ENCODE assay signal across 8 cellular contexts in the genomic region with DNA sequence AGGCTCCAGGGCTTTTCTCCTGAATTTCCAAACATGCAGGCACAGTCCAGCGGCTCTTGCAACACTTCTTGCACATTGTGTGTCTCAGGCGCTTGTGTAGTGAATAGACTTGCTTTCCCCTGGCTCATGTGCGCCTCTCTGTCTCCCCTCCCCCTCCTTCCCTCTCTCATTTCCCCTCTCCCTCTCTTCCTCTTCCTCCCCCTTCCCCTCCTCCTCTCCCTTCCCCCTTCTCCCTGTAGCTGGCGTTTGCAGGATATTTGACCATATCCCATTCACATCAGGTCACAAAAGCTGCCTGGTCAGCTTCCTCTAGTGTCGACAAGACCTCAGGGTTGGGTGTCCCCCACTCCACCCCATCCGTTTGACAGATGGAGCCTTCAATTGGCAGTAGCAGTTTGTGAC. TPM values are rescaled to one million over a fixed set of nuclear protein-coding genes. Genes with fewer than 3 reads are reported as not detected.
DNase-seq lines count a peak whose midpoint lies in the region; ATAC-seq, FAIRE-seq and TF ChIP-seq lines count a peak whose summit lies in the region.

No MANE protein-coding gene starts in this region.

- H3K27ac ChIP-seq in A549, result peak overlapping the region; percentile 7 to 98; a peak in 4 of 6 replicates
- no peak overlapping the region for H3K27ac ChIP-seq in small intestine (ENCODE audit: low read depth in 1 of 2, low read length in 1 of 2)

- FAIRE-seq in A549 (lab: Jason Lieb, UNC) (no peak), GM18507 (lab: Jason Lieb, UNC) (peak; percentile 62), small intestine (lab: Jason Lieb, UNC) (no peak), HTR-8/SVneo (lab: Jason Lieb, UNC) (no peak)

- TF ChIP-seq CTCF in A549 (IDR thresholded peaks at IDR 0.05), result no peak
- TF ChIP-seq CTCF in GM10266 (IDR thresholded peaks at IDR 0.05; ENCODE audit: control insufficient read depth, insufficient read depth, low read depth, missing control alignments), result no peak

- no peak for ATAC-seq in A549
- ATAC-seq in left lobe of liver, result peak; percentile 57
- ATAC-seq in HG03196 (IDR thresholded peaks at IDR 0.05; ENCODE audit: unreplicated experiment), result no peak

- no peak for TF ChIP-seq EP300 in A549 (IDR thresholded peaks at IDR 0.05)

- WGBS in A549 (ENCODE audit: missing lambda C conversion rate), result 63% methylated on average over 5 of the region's 6 CpGs
- 12 to 55% (median 25%) methylated on average over 6 of the region's 6 CpGs for WGBS in small intestine, 3 donors

- H3K4me3 ChIP-seq in A549, result peak overlapping the region; percentile 76
- H3K4me3 ChIP-seq in adipocyte (ENCODE audit: low read length), result peak overlapping the region; percentile 68
- no peak overlapping the region for H3K4me3 ChIP-seq in small intestine (ENCODE audit: low read depth in 1 of 2, low read length in 2 of 2)

- H3K27me3 ChIP-seq in adipocyte (replicated peaks; ENCODE audit: control insufficient read depth, insufficient read depth, low read length) (no peaks in the 10 kb centered on the region), small intestine (ENCODE audit: control insufficient read depth in 2 of 2, insufficient read depth in 2 of 2, low read length in 2 of 2) (no peaks in the 10 kb centered on the region)

- no peaks in the 10 kb centered on the region for H3K9me3 ChIP-seq in A549
- no peaks in the 10 kb centered on the region for H3K9me3 ChIP-seq in adipocyte (ENCODE audit: control insufficient read depth, low read length)
- no peaks in the 10 kb centered on the region for H3K9me3 ChIP-seq in small intestine (ENCODE audit: control insufficient read depth, low read depth)

- POLR2A ChIA-PET in A549 (lab: Yijun Ruan, JAX), result interaction anchor here (0.5 kb wide), 1 partner anchor 69 kb away, joined by 4 read pairs; no protein-coding TSS in a partner anchor

- no peak for TF ChIP-seq POLR2A in A549 (IDR thresholded peaks at IDR 0.05; ENCODE audit: low read length)

- peak overlapping the region; percentile 8 for H3K9ac ChIP-seq in adipocyte (ENCODE audit: low read length)

- H3K4me1 ChIP-seq in A549, result peaks cover 35% of the 10 kb centered on the region
- peaks cover 14% of the 10 kb centered on the region for H3K4me1 ChIP-seq in adipocyte (ENCODE audit: control insufficient read depth, insufficient read depth, low read length)
- H3K4me1 ChIP-seq in small intestine (ENCODE audit: control insufficient read depth in 2 of 2, insufficient read depth in 1 of 2, low read depth in 1 of 2, low read length in 1 of 2), result no peaks in the 10 kb centered on the region

- peak overlapping the region; percentile 83 for H3K4me2 ChIP-seq in A549

- TF ChIP-seq RAD21 in A549 (conservative IDR thresholded peaks at IDR 0.05 in 1 of 2, IDR thresholded peaks at IDR 0.05 in 1 of 2), result no peak

- CTCF ChIA-PET in A549 (lab: Yijun Ruan, JAX), result interaction anchor here (0.7 to 0.9 kb wide), 3 partner anchors 8 to 221 kb away, joined by 3 read pairs; no protein-coding TSS in a partner anchor

- no peaks in the 10 kb centered on the region for H3K36me3 ChIP-seq in adipocyte (ENCODE audit: control insufficient read depth, insufficient read depth, low read length, severe bottlenecking)
- H3K36me3 ChIP-seq in small intestine (ENCODE audit: control insufficient read depth in 2 of 2, insufficient read depth in 2 of 2, low read length in 2 of 2), result no peaks in the 10 kb centered on the region

- no peak for DNase-seq in A549 (ENCODE audit: low read depth in 1 of 2, low spot score in 1 of 2)
- no peak for DNase-seq in GM18507 (ENCODE audit: extremely low spot score, insufficient read length, low read depth)
- peak; percentile 67 for DNase-seq in adipocyte (ENCODE audit: low read depth)
- DNase-seq in left lobe of liver (ENCODE audit: low spot score), result peak; percentile 63
- no peak for DNase-seq in small intestine
- DNase-seq in GM10266 (ENCODE audit: extremely low spot score), result no peak
- no peak for DNase-seq in HTR-8/SVneo (ENCODE audit: insufficient read length, low spot score)

TF ChIP-seq in A549, 52 proteins besides CTCF, POLR2A, EP300 and RAD21 (continues in another document):
- no peak for TF ChIP-seq CHD2 (IDR thresholded peaks at IDR 0.05; ENCODE audit: low read length, partially characterized antibody)
- TF ChIP-seq, protein P1, sequence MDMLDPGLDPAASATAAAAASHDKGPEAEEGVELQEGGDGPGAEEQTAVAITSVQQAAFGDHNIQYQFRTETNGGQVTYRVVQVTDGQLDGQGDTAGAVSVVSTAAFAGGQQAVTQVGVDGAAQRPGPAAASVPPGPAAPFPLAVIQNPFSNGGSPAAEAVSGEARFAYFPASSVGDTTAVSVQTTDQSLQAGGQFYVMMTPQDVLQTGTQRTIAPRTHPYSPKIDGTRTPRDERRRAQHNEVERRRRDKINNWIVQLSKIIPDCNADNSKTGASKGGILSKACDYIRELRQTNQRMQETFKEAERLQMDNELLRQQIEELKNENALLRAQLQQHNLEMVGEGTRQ (IDR thresholded peaks at IDR 0.05), result no peak
- TF ChIP-seq RFX5 (IDR thresholded peaks at IDR 0.05), result no peak
- no peak for TF ChIP-seq MAFK (IDR thresholded peaks at IDR 0.05; ENCODE audit: partially characterized antibody)
- no peak for TF ChIP-seq POLR2AphosphoS2 (conservative IDR thresholded peaks at IDR 0.05; ENCODE audit: low read length)
- TF ChIP-seq CBX8 (IDR thresholded peaks at IDR 0.05), result no peak
- no peak for TF ChIP-seq HMGXB4 (CRISPR knock-in tag; IDR thresholded peaks at IDR 0.05; ENCODE audit: borderline replicate concordance)
- no peak for TF ChIP-seq ZSCAN20 (CRISPR knock-in tag; IDR thresholded peaks at IDR 0.05)
- TF ChIP-seq HOXA7 (CRISPR knock-in tag; IDR thresholded peaks at IDR 0.05), result no peak
- no peak for TF ChIP-seq JUN (IDR thresholded peaks at IDR 0.05)
- TF ChIP-seq RARB (CRISPR knock-in tag; IDR thresholded peaks at IDR 0.05), result no peak
- no peak for TF ChIP-seq ELK1 (IDR thresholded peaks at IDR 0.05; ENCODE audit: low read depth, low read length)
- no peak for TF ChIP-seq CEBPB (IDR thresholded peaks at IDR 0.05)
- TF ChIP-seq JUNB (IDR thresholded peaks at IDR 0.05), result no peak
- TF ChIP-seq EHF (CRISPR knock-in tag; IDR thresholded peaks at IDR 0.05), result no peak
- TF ChIP-seq PHF8 (IDR thresholded peaks at IDR 0.05; ENCODE audit: borderline replicate concordance, low read depth), result no peak
- TF ChIP-seq HES2 (IDR thresholded peaks at IDR 0.05), result no peak
- no peak for TF ChIP-seq RCOR1 (IDR thresholded peaks at IDR 0.05; ENCODE audit: low read depth, low read length)

RNA-seq across cellular contexts. Expression of gene CHST7, which starts 2.4 kb away (rescaled TPM):
- polyA plus RNA-seq in A549 (2011; rRNA removed) (6.3 and 6.5 TPM in 2 replicates), A549 (2017; fragmentation: RNase III; extraction: RNeasy Plus Mini Kit Qiagen cat#74134 plus additional on column Dnase treatment) (15.3 to 20.8 TPM (median 18.8 TPM) in 3 replicates), small intestine (1 to 10 TPM in 1 of 3 donors, under 1 TPM in 1, not detected in 1; 0.54 to 3.8 TPM)
- polyA plus RNA-seq in A549 (2012; cell fraction: cytosol; rRNA removed), result 9.9 and 17.3 TPM in 2 replicates
- 14.0 and 24.6 TPM in 2 replicates for polyA plus RNA-seq in A549 (2012; cell fraction: nucleus; rRNA removed)
- polyA minus RNA-seq in A549 (2011; rRNA and poly(A)+ RNA removed), result 2.7 and 3.9 TPM in 2 replicates
- total RNA-seq in left lobe of liver, result 6.6 TPM

RNA-seq across cellular contexts. Expression of gene ZNF674, which starts 30.8 kb away (rescaled TPM):
- polyA plus RNA-seq in A549 (2011; rRNA removed) (6.3 and 6.9 TPM in 2 replicates), A549 (2017; fragmentation: RNase III; extraction: RNeasy Plus Mini Kit Qiagen cat#74134 plus additional on column Dnase treatment) (2.2 to 3.1 TPM (median 2.6 TPM) in 3 replicates), small intestine (1 to 10 TPM in 2 of 3 donors, under 1 TPM in 1; 0.89 to 1.5 (median 1.1) TPM)
- 1.7 and 2.1 TPM in 2 replicates for polyA plus RNA-seq in A549 (2012; cell fraction: cytosol; rRNA removed)
- 2.0 and 2.9 TPM in 2 replicates for polyA plus RNA-seq in A549 (2012; cell fraction: nucleus; rRNA removed)
- polyA minus RNA-seq in A549 (2011; rRNA and poly(A)+ RNA removed), result 19.5 and 28.6 TPM in 2 replicates
- total RNA-seq in left lobe of liver, result 1.8 TPM

Comparison
In these comparisons a context has a peak if more than half of its experiments do, and no peak if none do; other contexts are left out.
1. DNase-seq: peak in adipocyte (single experiment) and left lobe of liver (single experiment); none in A549 (0 of 2), GM18507 (single experiment), small intestine (single experiment), GM10266 (single experiment) and HTR-8/SVneo (single experiment).
2. H3K27ac ChIP-seq: peak in A549 (2 of 2); none in small intestine (0 of 2).
3. H3K4me3 ChIP-seq: peak in A549 (single experiment) and adipocyte (single experiment); none in small intestine (0 of 2).